Comparison of ENCODE assay signal across 1 cellular context in genomic region chr6:34791842-34792604, GRCh38.
TF ChIP-seq lines count a peak whose summit lies in the region.

TSS of gene BLTP3A (plus strand) at chr6:34792083. CDS start at chr6:34792251, 168 bp downstream.

TF ChIP-seq in HepG2, 621 proteins besides CTCF, POLR2A, EP300 and RAD21 (continued from another document and continues in another):
- TF ChIP-seq E2F5 (CRISPR knock-in tag; conservative IDR thresholded peaks at IDR 0.05) (no peak), KDM4B (CRISPR knock-in tag; IDR thresholded peaks at IDR 0.05) (0 out of 2 replicates have a peak, but pooled peaks have one; percentile 20), YY1 (IDR thresholded peaks at IDR 0.05; ENCODE audit: insufficient read depth, insufficient replicate concordance, low read depth, low read length) (peak; percentile 89), RFXANK (CRISPR knock-in tag; IDR thresholded peaks at IDR 0.05) (no peak), SMC3 (IDR thresholded peaks at IDR 0.05; ENCODE audit: low read length) (no peak), WIZ (CRISPR knock-in tag; IDR thresholded peaks at IDR 0.05) (peak; percentile 73; the same call in 1 of the 2 replicates), ZBTB4 (CRISPR knock-in tag; IDR thresholded peaks at IDR 0.05; ENCODE audit: borderline replicate concordance) (no peak), NR1H2 (CRISPR knock-in tag; IDR thresholded peaks at IDR 0.05; ENCODE audit: borderline replicate concordance, low read depth) (peak; percentile 41; the same call in 1 of the 2 replicates), ZBTB7A (CRISPR knock-in tag; IDR thresholded peaks at IDR 0.05) (peak; percentile 55; the same call in 1 of the 2 replicates), IRF2 (CRISPR knock-in tag; IDR thresholded peaks at IDR 0.05) (0 out of 2 replicates have a peak, but pooled peaks have one; percentile 13), ARID4A (CRISPR knock-in tag; IDR thresholded peaks at IDR 0.05; ENCODE audit: borderline replicate concordance) (peak; percentile 82), KLF15 (CRISPR knock-in tag; IDR thresholded peaks at IDR 0.05; ENCODE audit: borderline replicate concordance) (peak; percentile 27; the same call in 1 of the 2 replicates), ZNF788 (CRISPR knock-in tag; IDR thresholded peaks at IDR 0.05; ENCODE audit: borderline replicate concordance) (peak; percentile 38; the same call in 1 of the 2 replicates), MAX (IDR thresholded peaks at IDR 0.05) (peak; percentile 38; the same call in 1 of the 2 replicates), PCBP1 (IDR thresholded peaks at IDR 0.05; ENCODE audit: borderline replicate concordance, low read depth, low read length) (no peak), ZNF124 (CRISPR knock-in tag; IDR thresholded peaks at IDR 0.05) (peak; percentile 24; the same call in 1 of the 2 replicates), ETS1 (CRISPR knock-in tag; IDR thresholded peaks at IDR 0.05) (0 out of 2 replicates have a peak, but pooled peaks have one; percentile 15), ZBTB8A (CRISPR knock-in tag; IDR thresholded peaks at IDR 0.05; ENCODE audit: borderline replicate concordance, low read depth) (no peak), EED (CRISPR knock-in tag; IDR thresholded peaks at IDR 0.05) (no peak), MTA3 (CRISPR knock-in tag; IDR thresholded peaks at IDR 0.05) (no peak), NFAT5 (CRISPR knock-in tag; IDR thresholded peaks at IDR 0.05) (peak; percentile 48), ZNF235 (CRISPR knock-in tag; IDR thresholded peaks at IDR 0.05; ENCODE audit: borderline replicate concordance) (peak; percentile 22; the same call in 1 of the 2 replicates), TMF1 (CRISPR knock-in tag; IDR thresholded peaks at IDR 0.05; ENCODE audit: low read depth) (no peak), ZBTB1 (CRISPR knock-in tag; IDR thresholded peaks at IDR 0.05; ENCODE audit: borderline replicate concordance) (no peak), ZSCAN20 (CRISPR knock-in tag; IDR thresholded peaks at IDR 0.05; ENCODE audit: borderline replicate concordance) (peak; percentile 50; the same call in 1 of the 2 replicates), ZNF619 (CRISPR knock-in tag; IDR thresholded peaks at IDR 0.05) (0 out of 2 replicates have a peak, but pooled peaks have one; percentile 14), THAP11 (CRISPR knock-in tag; IDR thresholded peaks at IDR 0.05) (peak; percentile 53; the same call in 1 of the 2 replicates), ZNF224 (CRISPR knock-in tag; IDR thresholded peaks at IDR 0.05) (0 out of 2 replicates have a peak, but pooled peaks have one; percentile 1), ZBTB21 (CRISPR knock-in tag; IDR thresholded peaks at IDR 0.05) (no peak), TFDP2 (CRISPR knock-in tag; IDR thresholded peaks at IDR 0.05) (peak; percentile 58; the same call in 1 of the 2 replicates), IKZF5 (CRISPR knock-in tag; IDR thresholded peaks at IDR 0.05) (no peak; the same call in 1 of the 2 replicates), ZNF569 (CRISPR knock-in tag; IDR thresholded peaks at IDR 0.05; ENCODE audit: borderline replicate concordance) (no peak), ZNF329 (CRISPR knock-in tag; IDR thresholded peaks at IDR 0.05; ENCODE audit: low read depth) (0 out of 2 replicates have a peak, but pooled peaks have one; percentile 51), ZNF430 (CRISPR knock-in tag; IDR thresholded peaks at IDR 0.05) (peak; percentile 93; the same call in 1 of the 2 replicates), ZNF572 (CRISPR knock-in tag; IDR thresholded peaks at IDR 0.05) (0 out of 2 replicates have a peak, but pooled peaks have one; percentile 30), ZNF331 (CRISPR knock-in tag; IDR thresholded peaks at IDR 0.05) (no peak; the same call in 1 of the 2 replicates), NFKB2 (CRISPR knock-in tag; IDR thresholded peaks at IDR 0.05; ENCODE audit: borderline replicate concordance) (peak; percentile 51; the same call in 1 of the 2 replicates), ATF4 (CRISPR knock-in tag; IDR thresholded peaks at IDR 0.05) (no peak), SUZ12 (IDR thresholded peaks at IDR 0.05; ENCODE audit: low read depth, low read length) (no peak), NAIF1 (CRISPR knock-in tag; IDR thresholded peaks at IDR 0.05; ENCODE audit: borderline replicate concordance) (0 out of 2 replicates have a peak, but pooled peaks have one; percentile 21), SP5 (CRISPR knock-in tag; IDR thresholded peaks at IDR 0.05; ENCODE audit: borderline replicate concordance, low read depth) (peak; percentile 70)
